In the genomic region with DNA sequence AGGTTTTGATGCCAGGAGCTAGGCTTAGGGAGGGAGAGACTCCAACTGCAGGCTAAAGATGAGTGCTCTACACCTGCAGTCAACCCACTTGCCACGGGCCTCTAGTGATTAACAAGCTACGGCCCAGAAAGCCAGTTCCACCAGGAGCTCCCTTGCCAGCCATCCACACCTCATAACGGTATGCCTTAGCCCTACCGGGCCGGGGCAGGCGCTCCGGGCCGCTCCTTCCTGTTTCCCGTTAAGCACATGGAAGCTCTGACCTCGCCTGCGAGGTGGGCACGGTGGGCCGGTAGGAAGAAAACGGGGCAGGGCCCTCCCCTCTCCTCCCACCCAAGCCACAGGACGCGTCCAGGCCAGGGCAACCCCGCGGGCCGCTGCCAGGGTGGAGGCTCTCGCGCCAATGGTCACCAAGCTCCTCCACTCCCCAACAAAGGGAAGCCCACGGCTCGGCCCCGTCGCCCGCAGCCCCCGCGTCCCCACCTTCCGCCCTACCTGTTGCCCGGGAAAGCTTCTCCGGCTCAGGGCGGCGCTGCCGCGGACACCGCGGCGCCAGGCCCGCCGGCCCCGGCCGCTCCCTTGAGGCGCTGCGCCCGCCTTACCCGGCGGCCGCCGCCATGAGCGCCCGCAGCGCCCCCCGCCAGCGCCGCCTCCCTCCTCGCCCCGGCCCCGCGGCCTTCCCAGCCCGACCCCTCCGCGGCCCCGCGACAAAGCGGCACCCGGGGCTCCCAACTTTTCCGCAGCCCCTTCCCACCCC, we compare ENCODE assay signal across 8 cellular contexts. TPM values are rescaled to one million over a fixed set of nuclear protein-coding genes. Genes with fewer than 3 reads are reported as not detected.
DNase-seq lines count a peak whose midpoint lies in the region; FAIRE-seq and TF ChIP-seq lines count a peak whose summit lies in the region.

No MANE protein-coding gene starts in this region.

- peak overlapping the region; percentile 84 for H3K27ac ChIP-seq in CD4-positive, alpha-beta memory T cell (ENCODE audit: low read depth, low read length)
- H3K27ac ChIP-seq in kidney (ENCODE audit: low read depth in 2 of 2, low read length in 2 of 2), result peak overlapping the region; percentile 81 to 94

- POLR2A ChIA-PET in CD4-positive, alpha-beta memory T cell (lab: Charles Lee; ENCODE audit: partially characterized antibody), result interaction anchor here (0.5 to 4.1 kb wide), 24 partner anchors 9 to 610 kb away, joined by 3 to 30 read pairs (median 4); partner anchors contain the start of genes ARNT, CDC42SE1, ENSA and GOLPH3L

- peak overlapping the region; percentile 78 to 83 for H3K4me3 ChIP-seq in CD4-positive, alpha-beta memory T cell (ENCODE audit: low read length in 2 of 2)
- H3K4me3 ChIP-seq in bronchial epithelial cell (ENCODE audit: low read depth, low read length) (peak overlapping the region; percentile 79), kidney (ENCODE audit: low read length in 2 of 2) (peak overlapping the region; percentile 92 to 94)

- no peaks in the 10 kb centered on the region for H3K27me3 Mint-ChIP-seq in CD4-positive, alpha-beta memory T cell

- TF ChIP-seq EP300 in Ishikawa (IDR thresholded peaks at IDR 0.05; ENCODE audit: borderline replicate concordance), result no peak

- H3K27ac Mint-ChIP-seq in CD4-positive, alpha-beta memory T cell, result peak overlapping the region; percentile 91 to 95 (median 92)

- peak in 4 of 5 donors; percentile 32 to 55 (median 36) for DNase-seq in CD4-positive, alpha-beta memory T cell
- DNase-seq in GM20000 (ENCODE audit: low spot score) (peak; percentile 81), UCSD-AML1 (lab: John Stamatoyannopoulos, UW; ENCODE audit: unreplicated experiment) (peak; percentile 51), bronchial epithelial cell (ENCODE audit: low read depth) (peak; percentile 27), kidney (peak; percentile 83), GOT3 (lab: John Stamatoyannopoulos, UW) (no peak)
- DNase-seq in stimulated activated CD4-positive, alpha-beta T cell treated with anti-CD3 and anti-CD28 coated beads, Interleukin-4, amount 100 ng/mL, for 1 hour, result peak; percentile 47

- peak overlapping the region; percentile 95 to 96 for H3K9ac ChIP-seq in kidney (ENCODE audit: low read length in 2 of 2)

- TF ChIP-seq CTCF in GM20000 (IDR thresholded peaks at IDR 0.05; ENCODE audit: extremely low read depth, missing control alignments) (no peak), bronchial epithelial cell (IDR thresholded peaks at IDR 0.05; ENCODE audit: insufficient read depth, low read length, severe bottlenecking) (no peak), kidney (IDR thresholded peaks at IDR 0.05; ENCODE audit: borderline replicate concordance, extremely low read depth, insufficient read depth) (peak; percentile 17)

- TF ChIP-seq RAD21 in Ishikawa (IDR thresholded peaks at IDR 0.05; ENCODE audit: low read depth), result no peak

- no peaks in the 10 kb centered on the region for H3K27me3 ChIP-seq in CD4-positive, alpha-beta memory T cell (ENCODE audit: insufficient read depth, low read length)
- H3K27me3 ChIP-seq in bronchial epithelial cell (ENCODE audit: control insufficient read depth, insufficient read depth, low read length), result no peaks in the 10 kb centered on the region

- H3K36me3 ChIP-seq in CD4-positive, alpha-beta memory T cell (ENCODE audit: insufficient read depth, low read length), result no peaks in the 10 kb centered on the region
- H3K36me3 ChIP-seq in bronchial epithelial cell (ENCODE audit: control insufficient read depth, insufficient read depth, low read length), result no peaks in the 10 kb centered on the region
- H3K36me3 ChIP-seq in kidney (ENCODE audit: control insufficient read depth in 1 of 2, insufficient read depth in 2 of 2, low read length in 2 of 2), result no peaks in the 10 kb centered on the region

- CTCF ChIA-PET in CD4-positive, alpha-beta memory T cell (lab: Charles Lee; ENCODE audit: partially characterized antibody), result interaction anchor here (0.7 to 15.8 kb wide), 7 partner anchors 8 to 413 kb away, joined by 3 to 255 read pairs (median 3); partner anchors contain the start of gene MINDY1

- H3K9me3 ChIP-seq in CD4-positive, alpha-beta memory T cell (ENCODE audit: control insufficient read depth in 1 of 2, low read length in 2 of 2), result no peaks in the 10 kb centered on the region
- no peaks in the 10 kb centered on the region for H3K9me3 ChIP-seq in kidney (ENCODE audit: control insufficient read depth in 1 of 2, low read length in 2 of 2)

- intact Hi-C loops in CD4-positive, alpha-beta memory T cell (cut with micrococcal nuclease), result loop anchor here (1.0 to 10.0 kb wide), 4 partner anchors 33 to 509 kb away; partner anchors contain the start of genes ARNT, MINDY1 and SETDB1
- intact Hi-C loops in kidney (cut with DNase I), result no loop called here

- H3K9me3 Mint-ChIP-seq in CD4-positive, alpha-beta memory T cell, result no peaks in the 10 kb centered on the region

- H3K4me3 Mint-ChIP-seq in CD4-positive, alpha-beta memory T cell, result peak overlapping the region; percentile 86 to 95 (median 89)

- peaks cover 68% of the 10 kb centered on the region for H3K4me1 ChIP-seq in CD4-positive, alpha-beta memory T cell (ENCODE audit: insufficient read depth, low read length)
- peaks cover 46 to 47% of the 10 kb centered on the region in 2 donors for H3K4me1 ChIP-seq in kidney (ENCODE audit: control insufficient read depth in 1 of 2, insufficient read depth in 1 of 2, low read depth in 1 of 2, low read length in 2 of 2)

- FAIRE-seq in bronchial epithelial cell (lab: Jason Lieb, UNC), result no peak
- FAIRE-seq in kidney (lab: Jason Lieb, UNC), result no peak

- H3K36me3 Mint-ChIP-seq in CD4-positive, alpha-beta memory T cell, result peaks cover under 1 to 15% of the 10 kb centered on the region in 2 donors

- H3K4me1 Mint-ChIP-seq in CD4-positive, alpha-beta memory T cell, result peaks cover 45 to 74% (median 58%) of the 10 kb centered on the region in 4 donors

TF ChIP-seq in Ishikawa, 13 proteins besides CTCF, POLR2A, EP300 and RAD21:
- TF ChIP-seq TEAD4 (IDR thresholded peaks at IDR 0.05) (no peak), ZBTB7A (IDR thresholded peaks at IDR 0.05; ENCODE audit: low read depth) (no peak; the same call in 1 of the 2 replicates), EGR1 (IDR thresholded peaks at IDR 0.05) (no peak), TAF1 (IDR thresholded peaks at IDR 0.05; ENCODE audit: low read depth) (no peak), CEBPB (IDR thresholded peaks at IDR 0.05) (no peak), REST (IDR thresholded peaks at IDR 0.05; ENCODE audit: low read depth) (no peak), MAX (IDR thresholded peaks at IDR 0.05) (peak; percentile 48)

RNA-seq across cellular contexts. Expression of gene CERS2, which starts 0.6 kb away (rescaled TPM):
- total RNA-seq in CD4-positive, alpha-beta memory T cell, result 100 to 1,000 TPM; 145 to 149 TPM
- 100 to 1,000 TPM; 184 to 206 TPM for polyA plus RNA-seq in CD4-positive, alpha-beta memory T cell
- total RNA-seq in bronchial epithelial cell (55.2 and 82.9 TPM in 2 replicates), kidney (268 TPM)
- polyA plus RNA-seq in kidney (ENCODE audit: insufficient read depth, low read depth, low replicate concordance), result 258 TPM

RNA-seq across cellular contexts. Expression of gene ANXA9, which starts 8.1 kb away (rescaled TPM):
- under 1 TPM in 1 of 2 experiments, not detected in 1; 0.17 TPM for total RNA-seq in CD4-positive, alpha-beta memory T cell
- polyA plus RNA-seq in CD4-positive, alpha-beta memory T cell, result under 1 TPM; 0.23 to 0.33 TPM
- total RNA-seq in bronchial epithelial cell (0.26 and 0.90 TPM in 2 replicates), kidney (3.3 TPM)
- 38.5 TPM for polyA plus RNA-seq in kidney (ENCODE audit: insufficient read depth, low read depth, low replicate concordance)

RNA-seq across cellular contexts. Expression of gene MINDY1, which starts 32.7 kb away (rescaled TPM):
- total RNA-seq in CD4-positive, alpha-beta memory T cell, result 10 to 100 TPM; 31.4 to 32.1 TPM
- 10 to 100 TPM in 1 of 2 donors, 1 to 10 TPM in 1; 6.5 to 17.6 TPM for polyA plus RNA-seq in CD4-positive, alpha-beta memory T cell
- total RNA-seq in bronchial epithelial cell (5.5 and 13.6 TPM in 2 replicates), kidney (33.5 TPM)
- polyA plus RNA-seq in kidney (ENCODE audit: insufficient read depth, low read depth, low replicate concordance), result 35.1 TPM

RNA-seq across cellular contexts. Expression of gene PRUNE1, which starts 34.2 kb away (rescaled TPM):
- total RNA-seq in CD4-positive, alpha-beta memory T cell, result 10 to 100 TPM; 35.0 to 38.9 TPM
- 10 to 100 TPM; 52.6 to 59.0 TPM for polyA plus RNA-seq in CD4-positive, alpha-beta memory T cell
- total RNA-seq in bronchial epithelial cell (6.6 and 6.9 TPM in 2 replicates), kidney (24.0 TPM)
- polyA plus RNA-seq in kidney (ENCODE audit: insufficient read depth, low read depth, low replicate concordance), result 25.6 TPM

RNA-seq across cellular contexts. Expression of gene SETDB1, which starts 47.8 kb away (rescaled TPM):
- total RNA-seq in CD4-positive, alpha-beta memory T cell, result 10 to 100 TPM; 71.4 to 72.6 TPM
- polyA plus RNA-seq in CD4-positive, alpha-beta memory T cell, result 10 to 100 TPM in 1 of 2 donors, 1 to 10 TPM in 1; 9.8 to 14.2 TPM
- total RNA-seq in bronchial epithelial cell (24.0 and 24.7 TPM in 2 replicates), kidney (51.6 TPM)
- polyA plus RNA-seq in kidney (ENCODE audit: insufficient read depth, low read depth, low replicate concordance), result 12.1 TPM
